Comparison of ENCODE assay signal across 8 cellular contexts in the genomic region with DNA sequence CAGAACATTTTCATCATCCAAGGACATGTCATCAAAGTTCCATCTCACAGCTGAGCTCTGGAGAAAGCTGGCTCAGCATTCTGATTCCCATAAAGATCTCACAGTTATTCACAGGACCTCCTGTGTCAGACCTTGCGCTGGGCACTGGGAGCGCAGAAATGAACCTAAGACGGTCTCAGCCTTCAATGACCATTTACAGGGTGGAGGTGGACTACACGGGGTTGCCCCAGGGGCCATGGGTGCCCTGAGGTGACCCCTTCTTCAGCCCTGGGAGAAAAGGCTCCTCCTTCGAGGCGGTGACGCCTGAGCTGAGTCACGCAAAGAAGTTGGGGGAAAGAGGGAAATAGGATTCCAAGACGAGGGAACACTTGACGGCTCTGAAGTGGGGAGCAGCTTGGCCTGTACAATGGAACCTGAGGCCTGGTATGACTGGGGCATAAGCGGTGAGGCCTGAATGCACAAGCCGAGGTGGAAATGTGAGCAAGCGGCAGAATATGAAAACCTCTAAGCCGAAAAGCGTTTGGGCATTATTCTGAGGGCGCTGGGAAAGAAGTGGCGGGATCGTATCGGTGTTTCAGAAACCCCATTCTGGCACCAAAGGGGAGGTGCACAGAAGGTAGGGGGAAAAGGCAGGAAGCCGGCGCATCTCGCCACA.
A peak's percentile ranks its signal among the peaks of the same experiment; 100 is the strongest.
DNase-seq lines count a peak whose midpoint lies in the region; ATAC-seq and TF ChIP-seq lines count a peak whose summit lies in the region.

No MANE protein-coding gene starts in this region.

- H3K4me3 ChIP-seq in LNCaP clone FGC (ENCODE audit: low read depth, low read length), result peak overlapping the region; percentile 78

- no peaks in the 10 kb centered on the region for H3K9me3 Mint-ChIP-seq in activated naive CD4-positive, alpha-beta T cell treated with anti-CD3 and anti-CD28 coated beads, Interleukin-2, amount 50 U/mL, for 24 hours

- H3K27ac Mint-ChIP-seq in activated naive CD4-positive, alpha-beta T cell treated with anti-CD3 and anti-CD28 coated beads, Interleukin-2, amount 50 U/mL, for 24 hours, result peak overlapping the region; percentile 94

- TF ChIP-seq CTCF in LNCaP clone FGC (IDR thresholded peaks at IDR 0.05; ENCODE audit: control insufficient read depth, extremely low read depth, insufficient read depth), result no peak

- H3K36me3 Mint-ChIP-seq in activated naive CD4-positive, alpha-beta T cell treated with anti-CD3 and anti-CD28 coated beads, Interleukin-2, amount 50 U/mL, for 24 hours, result peaks cover 6% of the 10 kb centered on the region

- peaks cover 38% of the 10 kb centered on the region for H3K4me1 Mint-ChIP-seq in activated naive CD4-positive, alpha-beta T cell treated with anti-CD3 and anti-CD28 coated beads, Interleukin-2, amount 50 U/mL, for 24 hours

- ATAC-seq in GM18873 (IDR thresholded peaks at IDR 0.05; ENCODE audit: low FRiP score, unreplicated experiment) (no peak), HG02763 (IDR thresholded peaks at IDR 0.05; ENCODE audit: unreplicated experiment) (no peak)

- H3K4me3 Mint-ChIP-seq in activated naive CD4-positive, alpha-beta T cell treated with anti-CD3 and anti-CD28 coated beads, Interleukin-2, amount 50 U/mL, for 24 hours, result peak overlapping the region; percentile 98

- peak; percentile 8 for DNase-seq in activated T-cell treated with anti-CD3 and anti-CD28 coated beads for 48 hours (ENCODE audit: low read depth)
- DNase-seq in activated T-cell treated with anti-CD3 and anti-CD28 coated beads, Interleukin-2, amount 50 U/mL, for 1 hour, result no peak
- DNase-seq in LNCaP clone FGC (ENCODE audit: low read depth), result peak; percentile 17
- peak; percentile 74 for DNase-seq in glomerular visceral epithelial cell (ENCODE audit: extremely low spot score)
- peak in 34 of 56 donors; percentile 8 to 67 (median 42) for DNase-seq in nucleus accumbens (lab: John Stamatoyannopoulos, UW)

- H3K27me3 Mint-ChIP-seq in activated naive CD4-positive, alpha-beta T cell treated with anti-CD3 and anti-CD28 coated beads, Interleukin-2, amount 50 U/mL, for 24 hours, result no peaks in the 10 kb centered on the region
